In the genomic region with DNA sequence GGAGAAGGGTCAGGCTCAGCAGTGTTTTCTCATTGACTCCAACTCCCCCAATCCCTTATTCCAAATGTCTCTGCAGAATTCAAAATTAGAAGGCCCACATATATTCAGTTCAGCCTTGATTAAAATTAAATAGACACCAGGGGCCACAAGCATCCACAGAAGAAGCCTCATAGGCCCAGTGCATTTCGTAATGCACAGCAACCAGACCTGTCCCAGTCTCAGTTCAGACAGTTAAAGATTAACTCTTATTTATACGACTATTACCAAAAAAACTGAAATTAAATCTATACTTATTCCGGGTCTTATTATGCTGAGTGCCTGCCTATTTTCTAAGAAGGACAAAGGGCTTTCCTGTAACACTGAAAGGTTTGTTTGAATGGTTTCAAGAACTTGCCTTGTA, we compare ENCODE assay signal across 1 cellular context.
TF ChIP-seq lines count a peak whose summit lies in the region.

No MANE protein-coding gene starts in this region.

TF ChIP-seq in K562, 482 proteins besides CTCF, POLR2A, EP300 and RAD21:
- no peak for TF ChIP-seq DACH1 (IDR thresholded peaks at IDR 0.05; ENCODE audit: partially characterized antibody)
- no peak for TF ChIP-seq SMAD3 (CRISPR knock-in tag; conservative IDR thresholded peaks at IDR 0.05)
- TF ChIP-seq, protein P1, sequence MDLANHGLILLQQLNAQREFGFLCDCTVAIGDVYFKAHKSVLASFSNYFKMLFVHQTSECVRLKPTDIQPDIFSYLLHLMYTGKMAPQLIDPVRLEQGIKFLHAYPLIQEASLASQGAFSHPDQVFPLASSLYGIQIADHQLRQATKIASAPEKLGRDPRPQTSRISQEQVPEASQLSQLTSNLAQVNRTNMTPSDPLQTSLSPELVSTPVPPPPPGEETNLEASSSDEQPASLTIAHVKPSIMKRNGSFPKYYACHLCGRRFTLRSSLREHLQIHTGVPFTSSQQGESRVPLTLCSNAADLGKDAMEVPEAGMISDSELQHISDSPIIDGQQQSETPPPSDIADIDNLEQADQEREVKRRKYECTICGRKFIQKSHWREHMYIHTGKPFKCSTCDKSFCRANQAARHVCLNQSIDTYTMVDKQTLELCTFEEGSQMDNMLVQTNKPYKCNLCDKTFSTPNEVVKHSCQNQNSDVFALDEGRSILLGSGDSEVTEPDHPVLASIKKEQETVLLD (IDR thresholded peaks at IDR 0.05), result no peak
- TF ChIP-seq, protein P2, sequence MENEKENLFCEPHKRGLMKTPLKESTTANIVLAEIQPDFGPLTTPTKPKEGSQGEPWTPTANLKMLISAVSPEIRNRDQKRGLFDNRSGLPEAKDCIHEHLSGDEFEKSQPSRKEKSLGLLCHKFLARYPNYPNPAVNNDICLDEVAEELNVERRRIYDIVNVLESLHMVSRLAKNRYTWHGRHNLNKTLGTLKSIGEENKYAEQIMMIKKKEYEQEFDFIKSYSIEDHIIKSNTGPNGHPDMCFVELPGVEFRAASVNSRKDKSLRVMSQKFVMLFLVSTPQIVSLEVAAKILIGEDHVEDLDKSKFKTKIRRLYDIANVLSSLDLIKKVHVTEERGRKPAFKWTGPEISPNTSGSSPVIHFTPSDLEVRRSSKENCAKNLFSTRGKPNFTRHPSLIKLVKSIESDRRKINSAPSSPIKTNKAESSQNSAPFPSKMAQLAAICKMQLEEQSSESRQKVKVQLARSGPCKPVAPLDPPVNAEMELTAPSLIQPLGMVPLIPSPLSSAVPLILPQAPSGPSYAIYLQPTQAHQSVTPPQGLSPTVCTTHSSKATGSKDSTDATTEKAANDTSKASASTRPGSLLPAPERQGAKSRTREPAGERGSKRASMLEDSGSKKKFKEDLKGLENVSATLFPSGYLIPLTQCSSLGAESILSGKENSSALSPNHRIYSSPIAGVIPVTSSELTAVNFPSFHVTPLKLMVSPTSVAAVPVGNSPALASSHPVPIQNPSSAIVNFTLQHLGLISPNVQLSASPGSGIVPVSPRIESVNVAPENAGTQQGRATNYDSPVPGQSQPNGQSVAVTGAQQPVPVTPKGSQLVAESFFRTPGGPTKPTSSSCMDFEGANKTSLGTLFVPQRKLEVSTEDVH (IDR thresholded peaks at IDR 0.05; ENCODE audit: low read depth, partially characterized antibody), result no peak
- TF ChIP-seq CREBBP (IDR thresholded peaks at IDR 0.05; ENCODE audit: low read depth, low read length), result no peak
- TF ChIP-seq SPI1 (IDR thresholded peaks at IDR 0.05; ENCODE audit: borderline replicate concordance, low read depth, low read length), result no peak
- no peak for TF ChIP-seq GTF2E2 (tag; IDR thresholded peaks at IDR 0.05)
- no peak for TF ChIP-seq RBM17 (IDR thresholded peaks at IDR 0.05; ENCODE audit: borderline replicate concordance, low read depth, low read length)
- TF ChIP-seq PRMT5 (CRISPR knock-in tag; IDR thresholded peaks at IDR 0.05), result no peak
- no peak for TF ChIP-seq ZNF778 (CRISPR knock-in tag; IDR thresholded peaks at IDR 0.05)
- TF ChIP-seq, protein P3, sequence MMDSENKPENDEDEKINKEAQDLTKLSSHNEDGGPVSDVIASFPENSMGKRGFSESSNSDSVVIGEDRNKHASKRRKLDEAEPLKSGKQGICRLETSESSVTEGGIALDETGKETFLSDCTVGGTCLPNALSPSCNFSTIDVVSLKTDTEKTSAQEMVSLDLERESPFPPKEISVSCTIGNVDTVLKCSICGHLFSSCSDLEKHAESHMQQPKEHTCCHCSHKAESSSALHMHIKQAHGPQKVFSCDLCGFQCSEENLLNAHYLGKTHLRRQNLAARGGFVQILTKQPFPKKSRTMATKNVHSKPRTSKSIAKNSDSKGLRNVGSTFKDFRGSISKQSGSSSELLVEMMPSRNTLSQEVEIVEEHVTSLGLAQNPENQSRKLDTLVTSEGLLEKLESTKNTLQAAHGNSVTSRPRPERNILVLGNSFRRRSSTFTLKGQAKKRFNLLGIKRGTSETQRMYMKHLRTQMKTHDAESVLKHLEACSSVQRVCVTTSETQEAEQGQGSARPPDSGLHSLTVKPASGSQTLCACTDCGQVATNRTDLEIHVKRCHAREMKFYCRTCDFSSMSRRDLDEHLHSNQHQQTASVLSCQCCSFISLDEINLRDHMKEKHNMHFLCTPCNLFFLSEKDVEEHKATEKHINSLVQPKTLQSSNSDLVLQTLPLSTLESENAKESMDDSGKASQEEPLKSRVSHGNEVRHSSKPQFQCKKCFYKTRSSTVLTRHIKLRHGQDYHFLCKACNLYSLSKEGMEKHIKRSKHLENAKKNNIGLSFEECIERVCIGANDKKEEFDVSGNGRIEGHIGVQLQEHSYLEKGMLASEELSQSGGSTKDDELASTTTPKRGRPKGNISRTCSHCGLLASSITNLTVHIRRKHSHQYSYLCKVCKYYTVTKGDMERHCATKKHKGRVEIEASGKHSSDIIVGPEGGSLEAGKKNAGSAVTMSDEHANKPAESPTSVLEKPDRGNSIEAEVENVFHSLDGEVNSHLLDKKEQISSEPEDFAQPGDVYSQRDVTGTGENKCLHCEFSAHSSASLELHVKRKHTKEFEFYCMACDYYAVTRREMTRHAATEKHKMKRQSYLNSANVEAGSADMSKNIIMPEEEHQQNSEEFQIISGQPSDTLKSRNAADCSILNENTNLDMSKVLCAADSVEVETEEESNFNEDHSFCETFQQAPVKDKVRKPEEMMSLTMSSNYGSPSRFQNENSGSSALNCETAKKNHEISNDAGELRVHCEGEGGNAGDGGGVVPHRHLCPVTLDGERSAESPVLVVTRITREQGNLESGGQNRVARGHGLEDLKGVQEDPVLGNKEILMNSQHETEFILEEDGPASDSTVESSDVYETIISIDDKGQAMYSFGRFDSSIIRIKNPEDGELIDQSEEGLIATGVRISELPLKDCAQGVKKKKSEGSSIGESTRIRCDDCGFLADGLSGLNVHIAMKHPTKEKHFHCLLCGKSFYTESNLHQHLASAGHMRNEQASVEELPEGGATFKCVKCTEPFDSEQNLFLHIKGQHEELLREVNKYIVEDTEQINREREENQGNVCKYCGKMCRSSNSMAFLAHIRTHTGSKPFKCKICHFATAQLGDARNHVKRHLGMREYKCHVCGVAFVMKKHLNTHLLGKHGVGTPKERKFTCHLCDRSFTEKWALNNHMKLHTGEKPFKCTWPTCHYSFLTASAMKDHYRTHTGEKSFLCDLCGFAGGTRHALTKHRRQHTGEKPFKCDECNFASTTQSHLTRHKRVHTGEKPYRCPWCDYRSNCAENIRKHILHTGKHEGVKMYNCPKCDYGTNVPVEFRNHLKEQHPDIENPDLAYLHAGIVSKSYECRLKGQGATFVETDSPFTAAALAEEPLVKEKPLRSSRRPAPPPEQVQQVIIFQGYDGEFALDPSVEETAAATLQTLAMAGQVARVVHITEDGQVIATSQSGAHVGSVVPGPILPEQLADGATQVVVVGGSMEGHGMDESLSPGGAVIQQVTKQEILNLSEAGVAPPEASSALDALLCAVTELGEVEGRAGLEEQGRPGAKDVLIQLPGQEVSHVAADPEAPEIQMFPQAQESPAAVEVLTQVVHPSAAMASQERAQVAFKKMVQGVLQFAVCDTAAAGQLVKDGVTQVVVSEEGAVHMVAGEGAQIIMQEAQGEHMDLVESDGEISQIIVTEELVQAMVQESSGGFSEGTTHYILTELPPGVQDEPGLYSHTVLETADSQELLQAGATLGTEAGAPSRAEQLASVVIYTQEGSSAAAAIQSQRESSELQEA (IDR thresholded peaks at IDR 0.05; ENCODE audit: low read depth), result no peak
